ENCODE assay signal across 1 cellular context in the genomic region with DNA sequence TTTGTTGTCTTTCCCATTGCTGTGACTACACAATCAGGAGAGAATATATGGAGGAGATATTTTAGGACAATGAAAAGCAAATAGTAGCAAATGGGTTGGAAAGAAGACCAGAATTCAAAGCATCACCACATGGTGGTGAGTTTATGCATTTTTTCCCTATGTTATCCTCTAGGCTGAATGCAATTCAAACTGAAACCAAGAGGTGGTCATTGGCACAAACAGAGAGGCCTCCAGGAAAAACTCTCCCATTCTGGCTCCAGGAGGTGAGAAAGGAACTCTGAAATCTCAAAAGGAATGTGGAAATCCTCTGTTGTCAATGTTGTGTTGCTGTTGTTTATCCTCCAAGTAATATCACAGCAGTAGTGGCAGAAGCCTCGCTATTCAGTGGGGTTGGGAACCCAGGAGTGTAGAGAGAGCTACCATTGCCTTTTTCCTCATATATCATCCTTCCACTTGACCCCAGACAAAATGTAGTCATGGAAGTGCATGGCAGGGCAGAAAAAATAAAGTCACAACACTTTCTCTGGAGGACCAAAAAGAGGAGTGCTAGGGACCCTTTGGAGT.
TF ChIP-seq lines count a peak whose summit lies in the region.

No MANE protein-coding gene starts in this region.

TF ChIP-seq in H1, 55 proteins besides CTCF, POLR2A, EP300 and RAD21:
- TF ChIP-seq CHD2 (IDR thresholded peaks at IDR 0.05; ENCODE audit: low read length) (no peak), TEAD4 (IDR thresholded peaks at IDR 0.05; ENCODE audit: low read depth, low read length) (0 out of 2 replicates have a peak, but pooled peaks have one; percentile 15)
